7 cellular contexts compared by ENCODE assay signal in the genomic region with DNA sequence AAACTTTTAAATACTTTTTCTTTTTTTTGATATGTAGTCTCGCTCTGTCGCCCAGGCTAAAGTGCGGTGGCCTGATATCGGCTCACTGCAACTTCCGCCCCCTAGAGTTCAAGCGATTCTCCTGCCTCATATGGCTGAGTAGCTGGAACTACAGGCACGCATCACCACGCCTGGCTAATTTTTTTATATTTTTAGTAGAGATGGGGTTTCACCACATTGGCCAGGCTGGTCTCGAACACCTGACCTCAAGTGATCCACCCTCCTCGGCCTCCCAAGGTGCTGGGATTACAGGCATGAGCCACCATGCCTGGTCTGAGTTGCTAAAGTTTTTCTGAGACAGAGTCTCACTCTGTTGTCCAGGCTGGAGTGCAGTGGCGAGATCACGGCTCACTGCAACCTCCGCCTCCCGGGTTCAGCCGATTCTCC. TPM values are rescaled to one million over a fixed set of nuclear protein-coding genes. Genes with fewer than 3 reads are reported as not detected.
DNase-seq lines count a peak whose midpoint lies in the region; ATAC-seq and TF ChIP-seq lines count a peak whose summit lies in the region.
"Not testable (repeated sequence)": the region's sequence is repeated elsewhere in the genome, so short reads cannot be mapped to it uniquely, and the experiment has no call there.

No MANE protein-coding gene starts in this region.

- not testable (repeated sequence) for DNase-seq in Panc1 (ENCODE audit: low read depth, low spot score)
- DNase-seq in erythroblast (lab: John Stamatoyannopoulos, UW) = peak; percentile 5 to 20

- H3K27me3 ChIP-seq in Panc1 (ENCODE audit: control insufficient read depth, insufficient read depth, low read length) = not testable (repeated sequence)

- not testable (repeated sequence) for H3K9me3 ChIP-seq in Panc1 (ENCODE audit: control insufficient read depth, insufficient read depth, low read depth, low read length)

- CTCF ChIA-PET in Panc1 (lab: Charles Lee) = interaction anchor here (0.6 to 0.7 kb wide), 2 partner anchors 48 to 131 kb away, joined by 3 to 7 read pairs; no protein-coding TSS in a partner anchor

- TF ChIP-seq CTCF in GM12872 (IDR thresholded peaks at IDR 0.05; ENCODE audit: insufficient read depth, low read depth, low read length) (peak; percentile 62), Panc1 (IDR thresholded peaks at IDR 0.05) (peak; percentile 77)

- H3K4me3 ChIP-seq in Panc1 (ENCODE audit: low read depth in 2 of 2, low read length in 2 of 2) = not testable (repeated sequence)

- not testable (repeated sequence) for H3K27ac ChIP-seq in Panc1 (ENCODE audit: low read length)

- peak; percentile 45 for ATAC-seq in GM19035 (IDR thresholded peaks at IDR 0.05; ENCODE audit: unreplicated experiment)
- ATAC-seq in GM21529 (IDR thresholded peaks at IDR 0.05; ENCODE audit: unreplicated experiment) = peak; percentile 49
- peak; percentile 52 for ATAC-seq in HG02884 (IDR thresholded peaks at IDR 0.05; ENCODE audit: unreplicated experiment)
- peak; percentile 47 for ATAC-seq in HG03442 (IDR thresholded peaks at IDR 0.05; ENCODE audit: unreplicated experiment)
- ATAC-seq in Panc1 = not testable (repeated sequence)

- in situ Hi-C loops in Panc1 (cut with HindIII; ENCODE audit: low pct_unique_long_range_greater_than_20kb, low sequenced_read_pairs) = not testable (repeated sequence)

- not testable (repeated sequence) for BruUV-seq in Panc1 (replicated peaks; lab: Mats Ljungman, UMichigan)

- POLR2A ChIA-PET in Panc1 (lab: Charles Lee) = not testable (repeated sequence)

- not testable (repeated sequence) for H3K36me3 ChIP-seq in Panc1 (ENCODE audit: control insufficient read depth, insufficient read depth, low read length)

- intact Hi-C loops in Panc1 (cut with micrococcal nuclease; ENCODE audit: unreplicated experiment) = not testable (repeated sequence)

- TF ChIP-seq POLR2A in erythroblast (IDR thresholded peaks at IDR 0.05; ENCODE audit: low read length) = not testable (repeated sequence)

- not testable (repeated sequence) for H3K4me1 ChIP-seq in Panc1 (ENCODE audit: control insufficient read depth, insufficient read depth, low read length)

RNA-seq across cellular contexts. Expression of a gene that starts 3.3 kb away (rescaled TPM):
- total RNA-seq in Panc1 (2021; ENCODE audit: unreplicated experiment) = 20.8 TPM
- polyA plus RNA-seq in Panc1 (2012; ENCODE audit: insufficient read length) = 24.5 TPM

RNA-seq across cellular contexts. Expression of a gene that starts 7.7 kb away (rescaled TPM):
- 106 TPM for total RNA-seq in Panc1 (2021; ENCODE audit: unreplicated experiment)
- polyA plus RNA-seq in Panc1 (2012; ENCODE audit: insufficient read length) = 68.6 TPM

RNA-seq across cellular contexts. Expression of a gene that starts 40.0 kb away (rescaled TPM):
- total RNA-seq in Panc1 (2021; ENCODE audit: unreplicated experiment) = 143 TPM
- polyA plus RNA-seq in Panc1 (2012; ENCODE audit: insufficient read length) = 120 TPM
